1 cellular context compared by ENCODE assay signal in the genomic region with DNA sequence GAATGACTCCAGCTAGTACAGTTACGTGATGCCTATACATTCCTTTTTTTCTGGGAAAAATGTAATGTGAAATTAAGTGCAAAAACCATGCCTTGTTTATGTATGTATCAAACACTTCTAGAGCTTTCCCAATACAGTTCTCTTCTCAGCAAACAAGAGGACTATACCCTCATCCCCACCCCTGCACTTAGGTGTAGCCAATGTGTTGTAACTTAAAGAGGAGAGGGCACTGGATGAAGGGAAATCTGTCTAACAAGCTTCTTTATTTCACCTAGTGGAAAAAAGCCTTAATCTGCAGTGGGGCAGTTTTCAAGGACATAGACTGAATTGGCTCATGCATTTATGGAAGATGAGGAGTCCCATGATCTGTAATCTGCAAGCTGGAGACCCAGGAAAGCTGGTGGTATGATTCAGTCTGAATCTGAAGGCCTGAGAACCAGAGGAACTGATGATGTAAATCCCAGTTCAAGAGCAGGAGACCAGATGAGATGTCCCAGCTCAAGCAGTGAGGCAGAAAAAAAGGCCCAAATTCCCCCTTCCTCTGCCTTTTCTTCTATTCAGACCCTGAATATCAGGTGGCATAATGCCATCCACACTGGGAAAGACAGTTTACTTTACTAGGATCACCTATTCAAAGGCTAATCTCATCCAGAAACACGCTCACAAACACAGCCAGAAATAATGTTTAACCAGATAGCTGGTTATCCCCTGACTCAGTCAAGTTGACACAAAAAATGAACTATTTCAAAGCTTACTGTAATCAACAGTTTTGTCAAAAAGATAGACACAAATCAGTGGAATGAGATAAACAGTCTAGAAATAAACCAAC.
TF ChIP-seq lines count a peak whose summit lies in the region.

No MANE protein-coding gene starts in this region.

TF ChIP-seq in GM23338, 12 proteins besides CTCF, POLR2A, EP300 and RAD21 (continued from another document):
- TF ChIP-seq CREB1 (CRISPR knock-in tag; IDR thresholded peaks at IDR 0.05; ENCODE audit: low read depth) (no peak), JUNB (IDR thresholded peaks at IDR 0.05; ENCODE audit: unreplicated experiment) (no peak), EZH2phosphoT487 (IDR thresholded peaks at IDR 0.05; ENCODE audit: unreplicated experiment) (no peak), ZNF331 (CRISPR knock-in tag; IDR thresholded peaks at IDR 0.05; ENCODE audit: low read depth) (no peak), ZNF114 (CRISPR knock-in tag; IDR thresholded peaks at IDR 0.05) (no peak), EZH2 (IDR thresholded peaks at IDR 0.05; ENCODE audit: low read depth, unreplicated experiment) (no peak), STAT1 (IDR thresholded peaks at IDR 0.05; ENCODE audit: unreplicated experiment) (no peak)
- TF ChIP-seq, protein P1, sequence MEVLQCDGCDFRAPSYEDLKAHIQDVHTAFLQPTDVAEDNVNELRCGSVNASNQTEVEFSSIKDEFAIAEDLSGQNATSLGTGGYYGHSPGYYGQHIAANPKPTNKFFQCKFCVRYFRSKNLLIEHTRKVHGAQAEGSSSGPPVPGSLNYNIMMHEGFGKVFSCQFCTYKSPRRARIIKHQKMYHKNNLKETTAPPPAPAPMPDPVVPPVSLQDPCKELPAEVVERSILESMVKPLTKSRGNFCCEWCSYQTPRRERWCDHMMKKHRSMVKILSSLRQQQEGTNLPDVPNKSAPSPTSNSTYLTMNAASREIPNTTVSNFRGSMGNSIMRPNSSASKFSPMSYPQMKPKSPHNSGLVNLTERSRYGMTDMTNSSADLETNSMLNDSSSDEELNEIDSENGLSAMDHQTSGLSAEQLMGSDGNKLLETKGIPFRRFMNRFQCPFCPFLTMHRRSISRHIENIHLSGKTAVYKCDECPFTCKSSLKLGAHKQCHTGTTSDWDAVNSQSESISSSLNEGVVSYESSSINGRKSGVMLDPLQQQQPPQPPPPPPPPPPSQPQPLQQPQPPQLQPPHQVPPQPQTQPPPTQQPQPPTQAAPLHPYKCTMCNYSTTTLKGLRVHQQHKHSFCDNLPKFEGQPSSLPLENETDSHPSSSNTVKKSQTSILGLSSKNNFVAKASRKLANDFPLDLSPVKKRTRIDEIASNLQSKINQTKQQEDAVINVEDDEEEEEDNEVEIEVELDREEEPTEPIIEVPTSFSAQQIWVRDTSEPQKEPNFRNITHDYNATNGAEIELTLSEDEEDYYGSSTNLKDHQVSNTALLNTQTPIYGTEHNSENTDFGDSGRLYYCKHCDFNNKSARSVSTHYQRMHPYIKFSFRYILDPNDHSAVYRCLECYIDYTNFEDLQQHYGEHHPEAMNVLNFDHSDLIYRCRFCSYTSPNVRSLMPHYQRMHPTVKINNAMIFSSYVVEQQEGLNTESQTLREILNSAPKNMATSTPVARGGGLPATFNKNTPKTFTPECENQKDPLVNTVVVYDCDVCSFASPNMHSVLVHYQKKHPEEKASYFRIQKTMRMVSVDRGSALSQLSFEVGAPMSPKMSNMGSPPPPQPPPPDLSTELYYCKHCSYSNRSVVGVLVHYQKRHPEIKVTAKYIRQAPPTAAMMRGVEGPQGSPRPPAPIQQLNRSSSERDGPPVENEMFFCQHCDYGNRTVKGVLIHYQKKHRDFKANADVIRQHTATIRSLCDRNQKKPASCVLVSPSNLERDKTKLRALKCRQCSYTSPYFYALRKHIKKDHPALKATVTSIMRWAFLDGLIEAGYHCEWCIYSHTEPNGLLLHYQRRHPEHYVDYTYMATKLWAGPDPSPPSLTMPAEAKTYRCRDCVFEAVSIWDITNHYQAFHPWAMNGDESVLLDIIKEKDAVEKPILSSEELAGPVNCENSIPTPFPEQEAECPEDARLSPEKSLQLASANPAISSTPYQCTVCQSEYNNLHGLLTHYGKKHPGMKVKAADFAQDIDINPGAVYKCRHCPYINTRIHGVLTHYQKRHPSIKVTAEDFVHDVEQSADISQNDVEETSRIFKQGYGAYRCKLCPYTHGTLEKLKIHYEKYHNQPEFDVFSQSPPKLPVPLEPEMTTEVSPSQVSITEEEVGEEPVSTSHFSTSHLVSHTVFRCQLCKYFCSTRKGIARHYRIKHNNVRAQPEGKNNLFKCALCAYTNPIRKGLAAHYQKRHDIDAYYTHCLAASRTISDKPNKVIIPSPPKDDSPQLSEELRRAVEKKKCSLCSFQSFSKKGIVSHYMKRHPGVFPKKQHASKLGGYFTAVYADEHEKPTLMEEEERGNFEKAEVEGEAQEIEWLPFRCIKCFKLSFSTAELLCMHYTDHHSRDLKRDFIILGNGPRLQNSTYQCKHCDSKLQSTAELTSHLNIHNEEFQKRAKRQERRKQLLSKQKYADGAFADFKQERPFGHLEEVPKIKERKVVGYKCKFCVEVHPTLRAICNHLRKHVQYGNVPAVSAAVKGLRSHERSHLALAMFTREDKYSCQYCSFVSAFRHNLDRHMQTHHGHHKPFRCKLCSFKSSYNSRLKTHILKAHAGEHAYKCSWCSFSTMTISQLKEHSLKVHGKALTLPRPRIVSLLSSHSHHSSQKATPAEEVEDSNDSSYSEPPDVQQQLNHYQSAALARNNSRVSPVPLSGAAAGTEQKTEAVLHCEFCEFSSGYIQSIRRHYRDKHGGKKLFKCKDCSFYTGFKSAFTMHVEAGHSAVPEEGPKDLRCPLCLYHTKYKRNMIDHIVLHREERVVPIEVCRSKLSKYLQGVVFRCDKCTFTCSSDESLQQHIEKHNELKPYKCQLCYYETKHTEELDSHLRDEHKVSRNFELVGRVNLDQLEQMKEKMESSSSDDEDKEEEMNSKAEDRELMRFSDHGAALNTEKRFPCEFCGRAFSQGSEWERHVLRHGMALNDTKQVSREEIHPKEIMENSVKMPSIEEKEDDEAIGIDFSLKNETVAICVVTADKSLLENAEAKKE (CRISPR knock-in tag; IDR thresholded peaks at IDR 0.05) = no peak
- TF ChIP-seq, protein P2, sequence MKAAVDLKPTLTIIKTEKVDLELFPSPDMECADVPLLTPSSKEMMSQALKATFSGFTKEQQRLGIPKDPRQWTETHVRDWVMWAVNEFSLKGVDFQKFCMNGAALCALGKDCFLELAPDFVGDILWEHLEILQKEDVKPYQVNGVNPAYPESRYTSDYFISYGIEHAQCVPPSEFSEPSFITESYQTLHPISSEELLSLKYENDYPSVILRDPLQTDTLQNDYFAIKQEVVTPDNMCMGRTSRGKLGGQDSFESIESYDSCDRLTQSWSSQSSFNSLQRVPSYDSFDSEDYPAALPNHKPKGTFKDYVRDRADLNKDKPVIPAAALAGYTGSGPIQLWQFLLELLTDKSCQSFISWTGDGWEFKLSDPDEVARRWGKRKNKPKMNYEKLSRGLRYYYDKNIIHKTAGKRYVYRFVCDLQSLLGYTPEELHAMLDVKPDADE (IDR thresholded peaks at IDR 0.05) = no peak
- TF ChIP-seq, protein P3, sequence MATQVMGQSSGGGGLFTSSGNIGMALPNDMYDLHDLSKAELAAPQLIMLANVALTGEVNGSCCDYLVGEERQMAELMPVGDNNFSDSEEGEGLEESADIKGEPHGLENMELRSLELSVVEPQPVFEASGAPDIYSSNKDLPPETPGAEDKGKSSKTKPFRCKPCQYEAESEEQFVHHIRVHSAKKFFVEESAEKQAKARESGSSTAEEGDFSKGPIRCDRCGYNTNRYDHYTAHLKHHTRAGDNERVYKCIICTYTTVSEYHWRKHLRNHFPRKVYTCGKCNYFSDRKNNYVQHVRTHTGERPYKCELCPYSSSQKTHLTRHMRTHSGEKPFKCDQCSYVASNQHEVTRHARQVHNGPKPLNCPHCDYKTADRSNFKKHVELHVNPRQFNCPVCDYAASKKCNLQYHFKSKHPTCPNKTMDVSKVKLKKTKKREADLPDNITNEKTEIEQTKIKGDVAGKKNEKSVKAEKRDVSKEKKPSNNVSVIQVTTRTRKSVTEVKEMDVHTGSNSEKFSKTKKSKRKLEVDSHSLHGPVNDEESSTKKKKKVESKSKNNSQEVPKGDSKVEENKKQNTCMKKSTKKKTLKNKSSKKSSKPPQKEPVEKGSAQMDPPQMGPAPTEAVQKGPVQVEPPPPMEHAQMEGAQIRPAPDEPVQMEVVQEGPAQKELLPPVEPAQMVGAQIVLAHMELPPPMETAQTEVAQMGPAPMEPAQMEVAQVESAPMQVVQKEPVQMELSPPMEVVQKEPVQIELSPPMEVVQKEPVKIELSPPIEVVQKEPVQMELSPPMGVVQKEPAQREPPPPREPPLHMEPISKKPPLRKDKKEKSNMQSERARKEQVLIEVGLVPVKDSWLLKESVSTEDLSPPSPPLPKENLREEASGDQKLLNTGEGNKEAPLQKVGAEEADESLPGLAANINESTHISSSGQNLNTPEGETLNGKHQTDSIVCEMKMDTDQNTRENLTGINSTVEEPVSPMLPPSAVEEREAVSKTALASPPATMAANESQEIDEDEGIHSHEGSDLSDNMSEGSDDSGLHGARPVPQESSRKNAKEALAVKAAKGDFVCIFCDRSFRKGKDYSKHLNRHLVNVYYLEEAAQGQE (IDR thresholded peaks at IDR 0.05; ENCODE audit: unreplicated experiment) = no peak
